25 cellular contexts compared by ENCODE assay signal in genomic region chr1:38193040-38193439, GRCh38.
DNase-seq lines count a peak whose midpoint lies in the region; ATAC-seq, FAIRE-seq and TF ChIP-seq lines count a peak whose summit lies in the region.
"Had no signal": no experiment of that assay in that cellular context is flagged by ENCODE, and none has a peak within 500 bp of the region (broad histone marks: within the 10 kb centered on the region; RNA-seq: fewer than 3 reads in every experiment).

No MANE protein-coding gene starts in this region.

- H3K9me3 Mint-ChIP-seq in GM23338: peaks cover 15% of the 10 kb centered on the region
- no peaks in the 10 kb centered on the region for H3K9me3 Mint-ChIP-seq in CD8-positive, alpha-beta memory T cell
- H3K9me3 Mint-ChIP-seq: CD4-positive, alpha-beta T cell; CD8-positive, alpha-beta T cell had no signal

- H2AFZ ChIP-seq in H1 (ENCODE audit: low read length): no peak overlapping the region
- no peak overlapping the region for H2AFZ ChIP-seq in GM23338

- H3K18ac ChIP-seq in H1 (ENCODE audit: extremely low read depth, low read length): no peak overlapping the region

- no peak overlapping the region for H4K8ac ChIP-seq in H1 (ENCODE audit: extremely low read depth, insufficient read depth, low read length)

- H3K9me3 ChIP-seq in T-helper 17 cell (ENCODE audit: control insufficient read depth, low read length, poor library complexity, severe bottlenecking): no peaks in the 10 kb centered on the region
- peaks cover 6% of the 10 kb centered on the region in 2 experiments; a peak in 2 of 4 replicates for H3K9me3 ChIP-seq in H1 (ENCODE audit: insufficient read depth in 2 of 2, low read depth in 1 of 2, low read length in 1 of 2)
- H3K9me3 ChIP-seq in CD8-positive, alpha-beta memory T cell (ENCODE audit: low read length): no peaks in the 10 kb centered on the region
- H3K9me3 ChIP-seq: A549; BLaER1 treated with 17β-estradiol and CSF1 and Interleukin-3, amounts not matched to agents 10 nM and 100 nM had no signal

- H3K4me3 ChIP-seq in H1 (ENCODE audit: extremely low read depth in 1 of 4, insufficient read depth in 2 of 4, low read depth in 3 of 4, low read length in 4 of 4) (no peak overlapping the region), GM23338 (no peak overlapping the region)
- no peak overlapping the region for H3K4me3 ChIP-seq in CD8-positive, alpha-beta memory T cell (ENCODE audit: low read length)
- H3K4me3 ChIP-seq: A549; BLaER1 treated with 17β-estradiol and CSF1 and Interleukin-3, amounts not matched to agents 10 nM and 100 nM had no signal

- TF ChIP-seq CTCF in H1 (IDR thresholded peaks at IDR 0.05; ENCODE audit: control extremely low read depth in 1 of 3, insufficient read depth in 1 of 3, low read depth in 1 of 3, low read length in 3 of 3) (no peak), GM23338 (conservative IDR thresholded peaks at IDR 0.05; ENCODE audit: low read depth in 2 of 2) (no peak)

- H3K36me3 ChIP-seq in H1 (ENCODE audit: control insufficient read depth in 2 of 4, insufficient read depth in 4 of 4, low read length in 3 of 4) (no peaks in the 10 kb centered on the region), GM23338 (ENCODE audit: insufficient read depth) (no peaks in the 10 kb centered on the region)
- no peaks in the 10 kb centered on the region for H3K36me3 ChIP-seq in CD8-positive, alpha-beta memory T cell (ENCODE audit: insufficient read depth, low read length)
- H3K36me3 ChIP-seq: BLaER1 treated with 17β-estradiol and CSF1 and Interleukin-3, amounts not matched to agents 10 nM and 100 nM had no signal

- no peak overlapping the region for H3K27ac ChIP-seq in H1 (ENCODE audit: low read depth, low read length)
- no peak overlapping the region for H3K27ac ChIP-seq in GM23338 (ENCODE audit: low read depth)
- H3K27ac ChIP-seq in CD8-positive, alpha-beta memory T cell (ENCODE audit: low read depth, low read length): no peak overlapping the region
- H3K27ac ChIP-seq: 22Rv1; A549; BLaER1 treated with 17β-estradiol and CSF1 and Interleukin-3, amounts not matched to agents 10 nM and 100 nM had no signal

- TF ChIP-seq EP300 in H1 (IDR thresholded peaks at IDR 0.05; ENCODE audit: borderline replicate concordance in 1 of 2, low read depth in 2 of 2, low read length in 2 of 2): no peak

- peaks cover 54% of the 10 kb centered on the region for H3K27me3 Mint-ChIP-seq in T-helper 17 cell
- H3K27me3 Mint-ChIP-seq in GM23338 (ENCODE audit: insufficient read depth, low read depth, poor library complexity): peaks cover 6% of the 10 kb centered on the region
- peaks cover 13 to 38% of the 10 kb centered on the region in 2 donors for H3K27me3 Mint-ChIP-seq in CD8-positive, alpha-beta memory T cell

- H3K23me2 ChIP-seq in H1 (ENCODE audit: low read depth, low read length): no peaks in the 10 kb centered on the region

- no peak for FAIRE-seq in H1 (lab: Jason Lieb, UNC)
- FAIRE-seq: A549, GM12891, GM19239 had no signal

- H4K91ac ChIP-seq in H1 (replicated peaks; ENCODE audit: insufficient read length, low read length): no peak overlapping the region

- H4K5ac ChIP-seq in H1 (ENCODE audit: insufficient read length, low read depth, low read length): no peak overlapping the region

- no peak for TF ChIP-seq POLR2A in H1 (IDR thresholded peaks at IDR 0.05; ENCODE audit: control extremely low read depth in 1 of 2, low read depth in 2 of 2, low read length in 2 of 2)

- POLR2A ChIA-PET in H1 (lab: Charles Lee; ENCODE audit: partially characterized antibody): interaction anchor here (1.0 kb wide), 1 partner anchor 240 kb away, joined by 3 read pairs; no protein-coding TSS in a partner anchor
- POLR2A ChIA-PET in CD8-positive, alpha-beta memory T cell (lab: Charles Lee): no interaction called here

- H3K4me1 ChIP-seq in H1 (replicated peaks in 1 of 4; ENCODE audit: control insufficient read depth in 3 of 4, insufficient read depth in 4 of 4, low read length in 3 of 4) (peaks cover 0 to 3% (median 0%) of the 10 kb centered on the region in 4 experiments; a peak in 2 of 7 replicates), GM23338 (ENCODE audit: insufficient read depth) (no peaks in the 10 kb centered on the region)
- H3K4me1 ChIP-seq in CD8-positive, alpha-beta memory T cell (ENCODE audit: insufficient read depth, low read length): no peaks in the 10 kb centered on the region
- H3K4me1 ChIP-seq: A549 had no signal

- no peaks in the 10 kb centered on the region for H3K36me3 Mint-ChIP-seq in T-helper 17 cell (ENCODE audit: low read depth)
- H3K36me3 Mint-ChIP-seq in GM23338 (ENCODE audit: low read depth): peaks cover 4% of the 10 kb centered on the region; the same call in 1 of the 3 replicates
- no peaks in the 10 kb centered on the region for H3K36me3 Mint-ChIP-seq in CD8-positive, alpha-beta memory T cell
- H3K36me3 Mint-ChIP-seq: CD8-positive, alpha-beta T cell had no signal

- no peak overlapping the region for H3K14ac ChIP-seq in H1 (ENCODE audit: insufficient read length)

- no peak overlapping the region for H3K4me3 Mint-ChIP-seq in T-helper 17 cell
- no peak overlapping the region for H3K4me3 Mint-ChIP-seq in GM23338
- no peak overlapping the region for H3K4me3 Mint-ChIP-seq in CD8-positive, alpha-beta memory T cell
- H3K4me3 Mint-ChIP-seq: B cell; CD4-positive, alpha-beta T cell; CD8-positive, alpha-beta T cell had no signal

- H3K4me2 ChIP-seq in H1 (ENCODE audit: insufficient read depth in 1 of 2, low read depth in 2 of 2, low read length in 2 of 2): no peak overlapping the region
- H3K4me2 ChIP-seq in GM23338: no peak overlapping the region
- H3K4me2 ChIP-seq: A549; BLaER1 treated with 17β-estradiol and CSF1 and Interleukin-3, amounts not matched to agents 10 nM and 100 nM had no signal

- H3K9me2 ChIP-seq in GM23338 (ENCODE audit: insufficient read depth): no peaks in the 10 kb centered on the region

- no peak overlapping the region for H3K23ac ChIP-seq in H1 (ENCODE audit: insufficient read length)

- no peak overlapping the region for H2BK15ac ChIP-seq in H1 (ENCODE audit: low read length)

- no peak for ATAC-seq in T-helper 17 cell
- no peak for ATAC-seq in GM19463 (IDR thresholded peaks at IDR 0.05; ENCODE audit: unreplicated experiment)
- no peak for ATAC-seq in GM23338
- no peak for ATAC-seq in GM21619 (IDR thresholded peaks at IDR 0.05; ENCODE audit: unreplicated experiment)
- ATAC-seq: A549; CD8-positive, alpha-beta T cell had no signal

- H3K27ac Mint-ChIP-seq in T-helper 17 cell (peak overlapping the region; percentile 16), GM23338 (no peak overlapping the region)
- H3K27ac Mint-ChIP-seq in CD8-positive, alpha-beta memory T cell: no peak overlapping the region
- H3K27ac Mint-ChIP-seq: B cell; CD4-positive, alpha-beta T cell; CD8-positive, alpha-beta T cell had no signal

- no peak overlapping the region for H2BK120ac ChIP-seq in H1 (replicated peaks; ENCODE audit: low read depth, low read length)

- no peak overlapping the region for H3K56ac ChIP-seq in H1 (replicated peaks; ENCODE audit: insufficient read length, low read depth, low read length)

- 65% methylated on average over 3 of the region's 3 CpGs; no CpG with 5 or more reads in 1 of the 2 experiments for WGBS in H1 (ENCODE audit: extremely low coverage in 1 of 2, insufficient coverage in 1 of 2, insufficient read length in 1 of 2, insufficient replicate concordance in 2 of 2, low coverage in 1 of 2, low lambda C conversion rate in 2 of 2, missing lambda C conversion rate in 1 of 2), 2 experiments

- no peaks in the 10 kb centered on the region for H3F3A ChIP-seq in GM23338 (replicated peaks; ENCODE audit: low read depth)

- H4K20me1 ChIP-seq in H1 (replicated peaks in 1 of 2; ENCODE audit: control insufficient read depth in 1 of 2, insufficient read depth in 2 of 2, low read length in 2 of 2) (no peaks in the 10 kb centered on the region), GM23338 (replicated peaks; ENCODE audit: insufficient read depth) (no peaks in the 10 kb centered on the region)

- H3K4ac ChIP-seq in H1 (replicated peaks; ENCODE audit: insufficient read length, low read depth, low read length): no peak overlapping the region

- H3K79me1 ChIP-seq in H1 (ENCODE audit: low read depth, low read length): no peaks in the 10 kb centered on the region

- H3K4me1 Mint-ChIP-seq in T-helper 17 cell: no peaks in the 10 kb centered on the region
- H3K4me1 Mint-ChIP-seq in GM23338: peaks cover 9% of the 10 kb centered on the region; the same call in 2 of the 3 replicates
- H3K4me1 Mint-ChIP-seq in CD8-positive, alpha-beta memory T cell: no peaks in the 10 kb centered on the region

- peak; percentile 6 to 62 for DNase-seq in NCI-H524 (lab: John Stamatoyannopoulos, UW)
- peak; percentile 93 for DNase-seq in NCI-H82 (lab: John Stamatoyannopoulos, UW)
- no peak for DNase-seq in T-helper 17 cell
- no peak for DNase-seq in H1 (ENCODE audit: low read depth in 1 of 2, low spot score in 2 of 2)
- no peak for DNase-seq in GM23338 (ENCODE audit: low spot score)
- no peak for DNase-seq in CD8-positive, alpha-beta memory T cell
- DNase-seq: AML-193; CD4-positive, alpha-beta T cell; CD8-positive, alpha-beta T cell; COR-L47; DMS 273 treated with DMSO at 0.1 percent for 48 hours; DMS153; DMS53; DMS79; DND-41; EL; GDM1 had no signal

- no peak for TF ChIP-seq RAD21 in H1 (IDR thresholded peaks at IDR 0.05 in 1 of 2, conservative IDR thresholded peaks at IDR 0.05 in 1 of 2; ENCODE audit: low read depth in 2 of 2, low read length in 2 of 2)

- peak overlapping the region; percentile 12; the same call in 1 of the 2 replicates for H2BK12ac ChIP-seq in H1 (ENCODE audit: low read depth, low read length)

- H3K79me2 ChIP-seq in H1 (ENCODE audit: control insufficient read depth in 1 of 2, insufficient read depth in 2 of 2, low read length in 2 of 2): no peaks in the 10 kb centered on the region
- no peaks in the 10 kb centered on the region for H3K79me2 ChIP-seq in GM23338 (replicated peaks; ENCODE audit: insufficient read depth)

- H2BK5ac ChIP-seq in H1 (ENCODE audit: low read depth, low read length): no peak overlapping the region

- H2BK20ac ChIP-seq in H1 (ENCODE audit: low read length): no peak overlapping the region

- H2AK5ac ChIP-seq in H1 (ENCODE audit: low read depth, low read length): 0 out of 2 replicates have a peak overlapping the region, but pooled peaks have one; percentile 14

- CTCF ChIA-PET in H1 (lab: Charles Lee; ENCODE audit: partially characterized antibody): interaction anchor here (1.4 to 1.7 kb wide), 3 partner anchors 13 to 105 kb away, joined by 3 to 8 read pairs (median 4); no protein-coding TSS in a partner anchor
- CTCF ChIA-PET in CD8-positive, alpha-beta memory T cell (lab: Charles Lee): no interaction called here

- H3K9ac ChIP-seq in H1 (replicated peaks in 1 of 4; ENCODE audit: extremely low read depth in 1 of 4, low read depth in 3 of 4, low read length in 3 of 4): no peak overlapping the region
- H3K9ac ChIP-seq: BLaER1 treated with 17β-estradiol and CSF1 and Interleukin-3, amounts not matched to agents 10 nM and 100 nM had no signal

- H3K27me3 ChIP-seq in H1 (replicated peaks in 1 of 4; ENCODE audit: control insufficient read depth in 3 of 4, extremely low read depth in 1 of 4, insufficient read depth in 3 of 4, low read length in 3 of 4) (peaks cover 0 to 3% (median 0%) of the 10 kb centered on the region in 4 experiments; a peak in 1 of 7 replicates), GM23338 (ENCODE audit: insufficient read depth) (no peaks in the 10 kb centered on the region)
- H3K27me3 ChIP-seq in CD8-positive, alpha-beta memory T cell (ENCODE audit: insufficient read depth, low read length, poor library complexity, severe bottlenecking): peaks cover 9% of the 10 kb centered on the region
- H3K27me3 ChIP-seq: BLaER1 treated with 17β-estradiol and CSF1 and Interleukin-3, amounts not matched to agents 10 nM and 100 nM had no signal

Comparison
In these comparisons a context has a peak if more than half of its experiments do, and no peak if none do; other contexts are left out.
1. DNase-seq: peak in NCI-H524 (2 of 2) and NCI-H82 (single experiment); none in T-helper 17 cell (0 of 3), H1 (0 of 2), GM23338 (single experiment) and CD8-positive, alpha-beta memory T cell (0 of 5).